ENCODE assay signal across 32 cellular contexts in the genomic region with DNA sequence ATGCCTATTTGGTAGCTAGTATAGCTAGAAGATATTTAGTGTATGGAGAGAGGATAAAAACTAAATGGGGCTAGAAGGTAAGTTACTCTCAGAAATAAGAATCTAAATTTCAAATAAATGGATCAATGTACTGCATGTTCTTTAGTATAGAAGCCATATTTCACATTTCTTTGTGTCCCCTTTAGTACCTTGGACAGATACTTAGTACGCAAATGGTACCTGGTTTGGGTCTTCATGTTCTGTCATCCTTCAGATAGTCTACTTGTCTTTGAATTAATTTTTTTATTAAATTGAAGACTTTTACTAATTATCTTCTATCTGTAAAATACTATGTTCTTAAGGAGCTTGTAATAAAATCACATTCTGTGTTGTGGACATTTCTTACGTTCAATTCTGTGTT. TPM values are rescaled to one million over a fixed set of nuclear protein-coding genes. Genes with fewer than 3 reads are reported as not detected.
"Had no signal": no experiment of that assay in that cellular context is flagged by ENCODE, and none has a peak within 500 bp of the region (broad histone marks: within the 10 kb centered on the region; RNA-seq: fewer than 3 reads in every experiment).

No MANE protein-coding gene starts in this region.

- DNase-seq: stimulated activated CD4-positive, alpha-beta T cell treated with anti-CD3 and anti-CD28 coated beads, Interleukin-2, amount 100 ng/mL, for 48 hours; stimulated activated CD4-positive, alpha-beta T cell treated with anti-CD3 and anti-CD28 coated beads, Interleukin-4, amount 100 ng/mL, for 1 hour; stimulated activated CD4-positive, alpha-beta T cell treated with anti-CD3 and anti-CD28 coated beads, Interleukin-4, amount 100 ng/mL, for 24 hours; stimulated activated CD4-positive, alpha-beta T cell treated with anti-CD3 and anti-CD28 coated beads, Interleukin-4, amount 100 ng/mL, for 4 hours; stimulated activated CD8-positive, alpha-beta memory T cell treated with anti-CD3 and anti-CD28 coated beads, Interleukin-4, amount 100 ng/mL, for 48 hours; stimulated activated naive B cell treated with anti-CD40 and anti-IgM and Interleukin-4, amounts not matched to agents 10 μg/mL and 1 μg/mL and 100 μg/mL, for 72 hours; stimulated activated naive CD4-positive, alpha-beta T cell; stimulated activated naive CD4-positive, alpha-beta T cell treated with Interleukin-2 at 50 U/mL for 16 hours; stimulated activated naive CD8-positive, alpha-beta T cell treated with anti-CD3 and anti-CD28 coated beads, Interleukin-15, amount 100 ng/mL, for 72 hours; stimulated activated naive CD8-positive, alpha-beta T cell treated with anti-CD3 and anti-CD28 coated beads, Interleukin-15, Interleukin-2, amounts not matched to agents 100 U/mL and 50 U/mL, for 24 hours; stomach; substantia nigra; testis; thyroid gland; tibial artery; transverse colon; trophoblast cell; upper lobe of left lung; upper lobe of right lung; uterus had no signal

- H3K36me3 Mint-ChIP-seq: stimulated activated effector memory CD8-positive, alpha-beta T cell treated with anti-CD3 and anti-CD28 coated beads, Interleukin-12 subunit alpha, Interleukin-12 subunit beta, amount 100 ng/mL, for 72 hours; stimulated activated memory B cell treated with anti-CD40 and anti-IgM and Interleukin-4, amounts not matched to agents 10 μg/mL and 1 μg/mL and 100 μg/mL, for 72 hours; stimulated activated naive B cell treated with anti-CD40 and anti-IgM and Interleukin-4, amounts not matched to agents 10 μg/mL and 1 μg/mL and 100 μg/mL, for 72 hours; type B pancreatic cell had no signal

- H3K9me3 ChIP-seq: stomach, suprapubic skin, testis, thoracic aorta, thyroid gland, tibial artery, tibial nerve, transverse colon, upper lobe of left lung, upper lobe of right lung, uterus, vagina had no signal

- H3K4me3 Mint-ChIP-seq: stimulated activated effector memory CD8-positive, alpha-beta T cell treated with anti-CD3 and anti-CD28 coated beads, Interleukin-12 subunit alpha, Interleukin-12 subunit beta, amount 100 ng/mL, for 72 hours; stimulated activated memory B cell treated with anti-CD40 and anti-IgM and Interleukin-4, amounts not matched to agents 10 μg/mL and 1 μg/mL and 100 μg/mL, for 72 hours; stimulated activated naive B cell treated with anti-CD40 and anti-IgM and Interleukin-4, amounts not matched to agents 10 μg/mL and 1 μg/mL and 100 μg/mL, for 72 hours; stimulated activated naive CD8-positive, alpha-beta T cell treated with anti-CD3 and anti-CD28 coated beads, Interleukin-15, amount 100 ng/mL, for 72 hours; stimulated activated naive CD8-positive, alpha-beta T cell treated with anti-CD3 and anti-CD28 coated beads, Interleukin-15, Interleukin-2, amounts not matched to agents 100 ng/mL and 50 ng/mL, for 24 hours; type B pancreatic cell had no signal

- H3K4me3 ChIP-seq: stomach, suprapubic skin, testis, thoracic aorta, thyroid gland, tibial artery, tibial nerve, transverse colon, upper lobe of left lung, upper lobe of right lung, uterus, vagina had no signal

- H3K27me3 ChIP-seq: stomach, suprapubic skin, testis, thyroid gland, tibial artery, tibial nerve, transverse colon, upper lobe of left lung, upper lobe of right lung, uterus, vagina had no signal

- H3K27me3 Mint-ChIP-seq: stimulated activated memory B cell treated with anti-CD40 and anti-IgM and Interleukin-4, amounts not matched to agents 10 μg/mL and 1 μg/mL and 100 μg/mL, for 72 hours had no signal

- H3K4me1 Mint-ChIP-seq: stimulated activated effector memory CD8-positive, alpha-beta T cell treated with anti-CD3 and anti-CD28 coated beads, Interleukin-12 subunit alpha, Interleukin-12 subunit beta, amount 100 ng/mL, for 72 hours; stimulated activated memory B cell treated with anti-CD40 and anti-IgM and Interleukin-4, amounts not matched to agents 10 μg/mL and 1 μg/mL and 100 μg/mL, for 72 hours; stimulated activated naive B cell treated with anti-CD40 and anti-IgM and Interleukin-4, amounts not matched to agents 10 μg/mL and 1 μg/mL and 100 μg/mL, for 72 hours; stimulated activated naive CD8-positive, alpha-beta T cell treated with anti-CD3 and anti-CD28 coated beads, Interleukin-15, amount 100 ng/mL, for 72 hours had no signal

- H3K36me3 ChIP-seq: stomach, suprapubic skin, thoracic aorta, thyroid gland, tibial artery, tibial nerve, transverse colon, upper lobe of left lung, upper lobe of right lung, uterus, vagina had no signal

- ATAC-seq: stimulated activated effector memory CD8-positive, alpha-beta T cell treated with anti-CD3 and anti-CD28 coated beads, Interleukin-12 subunit alpha, Interleukin-12 subunit beta, amount 100 ng/mL, for 72 hours; stimulated activated memory B cell treated with anti-CD40 and anti-IgM and Interleukin-4, amounts not matched to agents 10 μg/mL and 1 μg/mL and 100 μg/mL, for 72 hours; stimulated activated naive B cell treated with anti-CD40 and anti-IgM and Interleukin-4, amounts not matched to agents 10 μg/mL and 1 μg/mL and 100 μg/mL, for 72 hours; stimulated activated naive CD8-positive, alpha-beta T cell treated with anti-CD3 and anti-CD28 coated beads, Interleukin-15, amount 100 ng/mL, for 72 hours; stimulated activated naive CD8-positive, alpha-beta T cell treated with anti-CD3 and anti-CD28 coated beads, Interleukin-15, Interleukin-2, amounts not matched to agents 100 U/mL and 50 U/mL, for 24 hours; upper lobe of right lung had no signal

- H3K4me1 ChIP-seq: stomach, suprapubic skin, testis, thyroid gland, tibial artery, tibial nerve, transverse colon, upper lobe of left lung, uterus, vagina had no signal

- H3K9me3 Mint-ChIP-seq: stimulated activated effector memory CD8-positive, alpha-beta T cell treated with anti-CD3 and anti-CD28 coated beads, Interleukin-12 subunit alpha, Interleukin-12 subunit beta, amount 100 ng/mL, for 72 hours; stimulated activated naive CD8-positive, alpha-beta T cell treated with anti-CD3 and anti-CD28 coated beads, Interleukin-15, Interleukin-2, amounts not matched to agents 100 ng/mL and 50 ng/mL, for 24 hours; type B pancreatic cell had no signal

- H3K27ac ChIP-seq: stomach, suprapubic skin, testis, thoracic aorta, thyroid gland, tibial artery, tibial nerve, transverse colon, upper lobe of left lung, upper lobe of right lung, uterus, vagina had no signal

- H3K27ac Mint-ChIP-seq: stimulated activated effector memory CD8-positive, alpha-beta T cell treated with anti-CD3 and anti-CD28 coated beads, Interleukin-12 subunit alpha, Interleukin-12 subunit beta, amount 100 ng/mL, for 72 hours; stimulated activated memory B cell treated with anti-CD40 and anti-IgM and Interleukin-4, amounts not matched to agents 10 μg/mL and 1 μg/mL and 100 μg/mL, for 72 hours; stimulated activated naive B cell treated with anti-CD40 and anti-IgM and Interleukin-4, amounts not matched to agents 10 μg/mL and 1 μg/mL and 100 μg/mL, for 72 hours; stimulated activated naive CD8-positive, alpha-beta T cell treated with anti-CD3 and anti-CD28 coated beads, Interleukin-15, amount 100 ng/mL, for 72 hours; stimulated activated naive CD8-positive, alpha-beta T cell treated with anti-CD3 and anti-CD28 coated beads, Interleukin-15, Interleukin-2, amounts not matched to agents 100 ng/mL and 50 ng/mL, for 24 hours; type B pancreatic cell had no signal

RNA-seq across cellular contexts. Expression of a gene that starts 26.3 kb away (rescaled TPM):
- total RNA-seq: subcutaneous adipose tissue, suprapubic skin, temporal lobe, thoracic aorta, upper lobe of right lung, ureter, urinary bladder, vagina had no signal
- polyA plus RNA-seq: stomach, urinary bladder had no signal

RNA-seq across cellular contexts. Expression of a gene that starts 42.3 kb away (rescaled TPM):
- total RNA-seq: suprapubic skin, thoracic aorta, upper lobe of right lung, vagina had no signal
- polyA plus RNA-seq: stomach had no signal
